8 cellular contexts compared by ENCODE assay signal in the genomic region with DNA sequence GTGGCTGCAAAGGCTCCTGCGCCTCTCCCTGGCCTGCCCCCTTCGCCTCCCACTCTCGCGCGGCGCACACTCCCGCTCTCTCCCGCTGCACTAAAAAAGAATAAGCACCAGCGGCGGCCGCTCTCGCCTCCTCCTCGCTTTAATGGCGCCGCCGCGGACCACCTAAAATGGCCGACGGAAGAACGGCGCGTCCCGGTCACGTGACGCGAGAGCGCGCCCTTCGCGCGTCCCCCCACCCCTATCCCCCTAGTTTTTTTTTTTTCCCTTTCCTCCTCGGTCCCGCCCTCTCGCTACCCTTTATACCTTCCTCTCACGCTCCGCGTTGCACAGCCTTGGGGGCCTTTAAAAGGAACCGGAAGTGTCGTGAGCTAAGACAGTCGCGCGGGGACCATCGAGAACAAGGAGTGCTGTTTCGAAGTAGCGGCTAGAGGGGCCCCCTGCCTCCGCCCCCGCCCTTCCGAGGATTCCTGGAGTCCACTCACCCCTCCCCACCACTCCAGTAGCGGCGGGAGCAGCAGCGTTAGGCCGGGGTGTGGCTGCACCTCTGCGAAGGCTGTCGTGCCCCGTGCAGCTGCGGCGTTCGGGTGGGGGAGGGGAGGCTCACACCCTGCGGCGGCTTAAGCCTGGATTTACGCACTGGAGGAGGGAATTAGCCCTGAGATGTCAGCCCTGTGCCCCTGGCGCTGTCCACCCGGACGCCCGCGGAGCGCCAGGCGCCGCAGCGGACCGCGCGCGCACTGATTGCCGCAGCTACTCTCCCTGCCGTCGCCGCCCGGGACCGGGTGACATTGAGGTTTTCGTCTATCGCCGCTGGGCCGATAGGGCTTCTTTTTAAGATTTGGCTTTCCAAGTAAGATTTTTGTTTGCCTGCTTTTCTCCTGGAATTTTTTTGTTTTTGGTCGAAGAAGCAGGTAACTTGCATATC. TPM values are rescaled to one million over a fixed set of nuclear protein-coding genes. Genes with fewer than 3 reads are reported as not detected.
A peak's percentile ranks its signal among the peaks of the same experiment; 100 is the strongest.
DNase-seq lines count a peak whose midpoint lies in the region; ATAC-seq and TF ChIP-seq lines count a peak whose summit lies in the region.

HNRNPD (minus strand) TSS at position 176 of the 925 bp plus-strand sequence. CDS start 313 bp downstream, outside the sequence.

- H3K9me3 ChIP-seq in SU-DHL-6 (ENCODE audit: insufficient read depth, low read length) = no peaks in the 10 kb centered on the region
- no peaks in the 10 kb centered on the region for H3K9me3 ChIP-seq in thymus (ENCODE audit: control insufficient read depth)

- H3K9ac ChIP-seq in SU-DHL-6 (ENCODE audit: low read length) = peak within 1 kb of the TSS; percentile 99

- POLR2A ChIA-PET in activated naive CD8-positive, alpha-beta T cell treated with anti-CD3 and anti-CD28 coated beads, Interleukin-2, amount 10 ng/mL, durations not matched to agents 7 days and 5 days (lab: Charles Lee) = interaction anchor here (0.5 to 4.2 kb wide), 19 partner anchors 10 to 1092 kb away, joined by 3 to 95 read pairs (median 4); partner anchors contain the start of genes ENOPH1 and HNRNPDL

- peak within 1 kb of the TSS; percentile 87 for H3K4me3 ChIP-seq in SU-DHL-6 (ENCODE audit: insufficient read depth, low read length, poor library complexity, severe bottlenecking)
- H3K4me3 ChIP-seq in thymus (ENCODE audit: low read length) = peak within 1 kb of the TSS; percentile 98

- TF ChIP-seq CTCF in SU-DHL-6 (IDR thresholded peaks at IDR 0.05; ENCODE audit: insufficient read depth, low read length, poor library complexity, severe bottlenecking) (no peak), osteocyte (IDR thresholded peaks at IDR 0.05) (no peak)

- H3F3A ChIP-seq in SU-DHL-6 (ENCODE audit: insufficient read depth) = no peaks in the 10 kb centered on the region; the same call in 1 of the 2 replicates

- ATAC-seq in HG02678 (IDR thresholded peaks at IDR 0.05; ENCODE audit: unreplicated experiment) = peak; percentile 92
- peak; percentile 94 for ATAC-seq in activated naive CD8-positive, alpha-beta T cell treated with anti-CD3 and anti-CD28 coated beads, Interleukin-2, amount 10 ng/mL, durations not matched to agents 7 days and 5 days (ENCODE audit: low read depth)

- peaks cover under 1% of the 10 kb centered on the region for H3K4me1 ChIP-seq in thymus (ENCODE audit: control insufficient read depth, insufficient read depth, low read length)

- H3K27me3 ChIP-seq in SU-DHL-6 (ENCODE audit: low read length) = no peaks in the 10 kb centered on the region
- no peaks in the 10 kb centered on the region for H3K27me3 ChIP-seq in thymus (ENCODE audit: control insufficient read depth, insufficient read depth)

- DNase-seq in NCI-H128 (lab: John Stamatoyannopoulos, UW; ENCODE audit: unreplicated experiment) (peak; percentile 89), head of caudate nucleus (peak; percentile 90 to 99 (median 96)), osteocyte (ENCODE audit: extremely low spot score, unreplicated experiment) (peak; percentile 98)
- peak; percentile 89 for DNase-seq in activated naive CD8-positive, alpha-beta T cell treated with anti-CD3 and anti-CD28 coated beads, Interleukin-2, amount 10 ng/mL, durations not matched to agents 7 days and 5 days

- H3K27me3 Mint-ChIP-seq in activated naive CD8-positive, alpha-beta T cell treated with anti-CD3 and anti-CD28 coated beads, Interleukin-2, amount 10 ng/mL, durations not matched to agents 7 days and 5 days = no peaks in the 10 kb centered on the region
- no peaks in the 10 kb centered on the region for H3K27me3 Mint-ChIP-seq in osteocyte (ENCODE audit: unreplicated experiment)

- peak; percentile 94 for TF ChIP-seq POLR2A in GM10847 (IDR thresholded peaks at IDR 0.05; ENCODE audit: extremely low read depth, insufficient read length)

- peaks cover 22% of the 10 kb centered on the region for H4K20me1 ChIP-seq in SU-DHL-6 (ENCODE audit: low read depth, low read length)

- peak within 1 kb of the TSS; percentile 98 for H3K27ac Mint-ChIP-seq in activated naive CD8-positive, alpha-beta T cell treated with anti-CD3 and anti-CD28 coated beads, Interleukin-2, amount 10 ng/mL, durations not matched to agents 7 days and 5 days
- peak within 1 kb of the TSS; percentile 98 for H3K27ac Mint-ChIP-seq in osteocyte (ENCODE audit: unreplicated experiment)

- peak within 1 kb of the TSS; percentile 94 for H3K4me3 Mint-ChIP-seq in activated naive CD8-positive, alpha-beta T cell treated with anti-CD3 and anti-CD28 coated beads, Interleukin-2, amount 10 ng/mL, durations not matched to agents 7 days and 5 days
- peak within 1 kb of the TSS; percentile 92 for H3K4me3 Mint-ChIP-seq in osteocyte (ENCODE audit: unreplicated experiment)

- intact Hi-C loops in head of caudate nucleus (cut with DNase I) = loop anchor here (1.0 to 10.0 kb wide), 3 partner anchors 55 to 661 kb away; partner anchors contain the start of gene COPS4

- WGBS in thymus = under 1% methylated on average over 85 of the region's 85 CpGs

- peaks cover 38% of the 10 kb centered on the region for H3K4me1 Mint-ChIP-seq in activated naive CD8-positive, alpha-beta T cell treated with anti-CD3 and anti-CD28 coated beads, Interleukin-2, amount 10 ng/mL, durations not matched to agents 7 days and 5 days
- peaks cover 40% of the 10 kb centered on the region for H3K4me1 Mint-ChIP-seq in osteocyte (ENCODE audit: unreplicated experiment)

- H3K4me2 ChIP-seq in SU-DHL-6 (ENCODE audit: low read depth, low read length, poor library complexity, severe bottlenecking) = peak within 1 kb of the TSS; percentile 94

- H3K9me2 ChIP-seq in SU-DHL-6 (replicated peaks; ENCODE audit: insufficient read depth, low read length) = no peaks in the 10 kb centered on the region

- no peak within 1 kb of the TSS for H2AFZ ChIP-seq in SU-DHL-6 (ENCODE audit: low read depth, low read length, severe bottlenecking)

- peaks cover 22% of the 10 kb centered on the region for H3K36me3 ChIP-seq in SU-DHL-6 (ENCODE audit: low read length)
- peaks cover 5% of the 10 kb centered on the region for H3K36me3 ChIP-seq in thymus (ENCODE audit: control insufficient read depth, insufficient read depth)

- no peaks in the 10 kb centered on the region for H3K9me3 Mint-ChIP-seq in activated naive CD8-positive, alpha-beta T cell treated with anti-CD3 and anti-CD28 coated beads, Interleukin-2, amount 10 ng/mL, durations not matched to agents 7 days and 5 days
- H3K9me3 Mint-ChIP-seq in osteocyte (ENCODE audit: unreplicated experiment) = no peaks in the 10 kb centered on the region

- H3K36me3 Mint-ChIP-seq in activated naive CD8-positive, alpha-beta T cell treated with anti-CD3 and anti-CD28 coated beads, Interleukin-2, amount 10 ng/mL, durations not matched to agents 7 days and 5 days = peaks cover 49% of the 10 kb centered on the region
- H3K36me3 Mint-ChIP-seq in osteocyte (ENCODE audit: unreplicated experiment) = peaks cover 6% of the 10 kb centered on the region

- H3K79me2 ChIP-seq in SU-DHL-6 (ENCODE audit: insufficient read depth, low read length) = peaks cover 54% of the 10 kb centered on the region

- H3K27ac ChIP-seq in SU-DHL-6 (ENCODE audit: low read depth, low read length) = peak within 1 kb of the TSS; percentile 88
- H3K27ac ChIP-seq in thymus (ENCODE audit: low read depth) = peak within 1 kb of the TSS; percentile 99

RNA-seq across cellular contexts. Expression of gene HNRNPD, which starts in this region (rescaled TPM):
- 100 to 1,000 TPM; 356 to 360 TPM for total RNA-seq in activated naive CD8-positive, alpha-beta T cell treated with anti-CD3 and anti-CD28 coated beads, Interleukin-2, amount 10 ng/mL, durations not matched to agents 7 days and 5 days
- total RNA-seq in osteocyte = 189 and 197 TPM in 2 replicates
- 269 TPM for polyA plus RNA-seq in thymus

Comparison
In these comparisons a context has a peak if more than half of its experiments do, and no peak if none do; other contexts are left out.
1. Peak in every context shown above with its lines: DNase-seq, ATAC-seq, H3K4me3 ChIP-seq and H3K27ac ChIP-seq.